ENCODE assay signal across 8 cellular contexts in genomic region chr17:39979865-39980401, GRCh38. TPM values are rescaled to one million over a fixed set of nuclear protein-coding genes. Genes with fewer than 3 reads are reported as not detected.
A peak's percentile ranks its signal among the peaks of the same experiment; 100 is the strongest.
DNase-seq lines count a peak whose midpoint lies in the region; ATAC-seq, FAIRE-seq and TF ChIP-seq lines count a peak whose summit lies in the region.

No MANE protein-coding gene starts in this region.

- intact Hi-C loops in colonic mucosa (cut with DNase I), result no loop called here
- intact Hi-C loops in lower lobe of right lung (cut with DNase I), result no loop called here

- H3K27ac ChIP-seq in CD8-positive, alpha-beta memory T cell (ENCODE audit: low read depth, low read length), result peak overlapping the region; percentile 85
- H3K27ac ChIP-seq in colonic mucosa (peak overlapping the region; percentile 54), lower lobe of right lung (peak overlapping the region; percentile 96)

- H3K9ac ChIP-seq in colonic mucosa (ENCODE audit: low read depth in 2 of 2, low read length in 2 of 2), result peak overlapping the region; percentile 66 to 97

- no peak for FAIRE-seq in RCC 7860 (lab: Jason Lieb, UNC)

- TF ChIP-seq CTCF in colonic mucosa (IDR thresholded peaks at IDR 0.05) (no peak), lower lobe of right lung (IDR thresholded peaks at IDR 0.05) (no peak), type B pancreatic cell (conservative IDR thresholded peaks at IDR 0.05) (no peak)

- peaks cover 0 to 29% (median 0%) of the 10 kb centered on the region in 3 donors for H3K36me3 Mint-ChIP-seq in CD8-positive, alpha-beta memory T cell
- no peaks in the 10 kb centered on the region for H3K36me3 Mint-ChIP-seq in type B pancreatic cell

- peaks cover 8% of the 10 kb centered on the region for H3K36me3 ChIP-seq in CD8-positive, alpha-beta memory T cell (ENCODE audit: insufficient read depth, low read length)
- H3K36me3 ChIP-seq in colonic mucosa, result peaks cover 3% of the 10 kb centered on the region
- H3K36me3 ChIP-seq in lower lobe of right lung, result peaks cover 9% of the 10 kb centered on the region

- peaks cover 34 to 46% (median 45%) of the 10 kb centered on the region in 3 donors for H3K4me1 Mint-ChIP-seq in CD8-positive, alpha-beta memory T cell
- peaks cover 16% of the 10 kb centered on the region for H3K4me1 Mint-ChIP-seq in type B pancreatic cell (ENCODE audit: unreplicated experiment)

- POLR2A ChIA-PET in CD8-positive, alpha-beta memory T cell (lab: Charles Lee), result interaction anchor here (0.6 to 1.9 kb wide), 13 partner anchors 21 to 518 kb away, joined by 3 to 17 read pairs (median 4); partner anchors contain the start of genes CASC3, CDK12, LRRC3C and ORMDL3

- peaks cover 28% of the 10 kb centered on the region for H3K4me1 ChIP-seq in CD8-positive, alpha-beta memory T cell (ENCODE audit: insufficient read depth, low read length)
- H3K4me1 ChIP-seq in colonic mucosa (no peaks in the 10 kb centered on the region), lower lobe of right lung (peaks cover 29% of the 10 kb centered on the region)

- no peaks in the 10 kb centered on the region for H3K9me3 Mint-ChIP-seq in CD8-positive, alpha-beta memory T cell
- H3K9me3 Mint-ChIP-seq in type B pancreatic cell, result no peaks in the 10 kb centered on the region

- ATAC-seq in GM18909 (IDR thresholded peaks at IDR 0.05; ENCODE audit: poor library complexity, unreplicated experiment) (peak; percentile 29), HG03520 (IDR thresholded peaks at IDR 0.05; ENCODE audit: unreplicated experiment) (peak; percentile 11), lower lobe of right lung (peak; percentile 15 to 38)

- no peaks in the 10 kb centered on the region for H3K27me3 ChIP-seq in CD8-positive, alpha-beta memory T cell (ENCODE audit: insufficient read depth, low read length, poor library complexity, severe bottlenecking)
- H3K27me3 ChIP-seq in colonic mucosa, result no peaks in the 10 kb centered on the region
- no peaks in the 10 kb centered on the region for H3K27me3 ChIP-seq in lower lobe of right lung (ENCODE audit: low read depth)

- H3K27me3 Mint-ChIP-seq in CD8-positive, alpha-beta memory T cell, result peaks cover 8% of the 10 kb centered on the region in 2 donors
- peaks cover 19% of the 10 kb centered on the region for H3K27me3 Mint-ChIP-seq in type B pancreatic cell

- H3K4me3 ChIP-seq in CD8-positive, alpha-beta memory T cell (ENCODE audit: low read length), result peak overlapping the region; percentile 86
- H3K4me3 ChIP-seq in colonic mucosa, result peak overlapping the region; percentile 36
- peak overlapping the region; percentile 92 for H3K4me3 ChIP-seq in lower lobe of right lung

- DNase-seq in CD8-positive, alpha-beta memory T cell, result peak in 2 of 5 donors; percentile 19 to 50
- DNase-seq in RCC 7860 (ENCODE audit: low spot score) (peak; percentile 28), colonic mucosa (peak; percentile 25), lower lobe of right lung (no peak), type B pancreatic cell (ENCODE audit: extremely low spot score, unreplicated experiment) (no peak), ureter (ENCODE audit: low spot score) (no peak)

- peak overlapping the region; percentile 90 to 98 (median 95) for H3K27ac Mint-ChIP-seq in CD8-positive, alpha-beta memory T cell
- H3K27ac Mint-ChIP-seq in type B pancreatic cell, result peak overlapping the region; percentile 97

- peak overlapping the region; percentile 89 to 96 (median 95) for H3K4me3 Mint-ChIP-seq in CD8-positive, alpha-beta memory T cell
- peak overlapping the region; percentile 91 for H3K4me3 Mint-ChIP-seq in type B pancreatic cell

- H3K9me3 ChIP-seq in CD8-positive, alpha-beta memory T cell (ENCODE audit: low read length), result no peaks in the 10 kb centered on the region
- no peaks in the 10 kb centered on the region for H3K9me3 ChIP-seq in colonic mucosa
- no peaks in the 10 kb centered on the region for H3K9me3 ChIP-seq in lower lobe of right lung

- CTCF ChIA-PET in CD8-positive, alpha-beta memory T cell (lab: Charles Lee), result interaction anchor here (0.9 to 3.2 kb wide), 22 partner anchors 10 to 359 kb away, joined by 3 to 54 read pairs (median 4); partner anchors contain the start of genes NR1D1 and ZPBP2

RNA-seq across cellular contexts. Expression of gene PSMD3, which starts 0.7 kb away (rescaled TPM):
- 100 to 1,000 TPM; 185 to 186 TPM for total RNA-seq in CD8-positive, alpha-beta memory T cell
- polyA plus RNA-seq in CD8-positive, alpha-beta memory T cell, result 51.1 TPM
- total RNA-seq in colonic mucosa, result 100 to 1,000 TPM; 106 to 152 TPM
- 79.3 TPM for total RNA-seq in lower lobe of right lung
- total RNA-seq in type B pancreatic cell (ENCODE audit: low replicate concordance), result 110 and 116 TPM in 2 replicates
- total RNA-seq in ureter, result 99.3 TPM

RNA-seq across cellular contexts. Expression of gene GSDMA, which starts 17.1 kb away (rescaled TPM):
- not detected for total RNA-seq in CD8-positive, alpha-beta memory T cell
- polyA plus RNA-seq in CD8-positive, alpha-beta memory T cell, result 0.14 TPM
- total RNA-seq in colonic mucosa (under 1 TPM; 0.17 to 0.90 TPM), lower lobe of right lung (0.62 TPM), type B pancreatic cell (ENCODE audit: low replicate concordance) (not detected in 2 replicates), ureter (2.4 TPM)

RNA-seq across cellular contexts. Expression of gene CSF3, which starts 35.3 kb away (rescaled TPM):
- total RNA-seq in CD8-positive, alpha-beta memory T cell, result not detected
- polyA plus RNA-seq in CD8-positive, alpha-beta memory T cell, result not detected
- total RNA-seq in colonic mucosa (under 1 TPM in 1 of 2 donors, not detected in 1; 0.37 TPM), lower lobe of right lung (1.9 TPM), type B pancreatic cell (ENCODE audit: low replicate concordance) (not detected in 2 replicates), ureter (1.0 TPM)

RNA-seq across cellular contexts. Expression of gene LRRC3C, which starts 52.4 kb away (rescaled TPM):
- not detected for total RNA-seq in CD8-positive, alpha-beta memory T cell
- not detected for polyA plus RNA-seq in CD8-positive, alpha-beta memory T cell
- total RNA-seq in colonic mucosa (not detected), lower lobe of right lung (not detected), type B pancreatic cell (ENCODE audit: low replicate concordance) (not detected in 2 replicates), ureter (not detected)

RNA-seq across cellular contexts. Expression of gene ORMDL3, which starts 52.5 kb away (rescaled TPM):
- 10 to 100 TPM; 73.6 to 76.4 TPM for total RNA-seq in CD8-positive, alpha-beta memory T cell
- 217 TPM for polyA plus RNA-seq in CD8-positive, alpha-beta memory T cell
- total RNA-seq in colonic mucosa (10 to 100 TPM; 57.2 to 69.3 TPM), lower lobe of right lung (61.3 TPM), type B pancreatic cell (ENCODE audit: low replicate concordance) (59.8 and 82.7 TPM in 2 replicates), ureter (147 TPM)

Comparison
In these comparisons a context has a peak if more than half of its experiments do, and no peak if none do; other contexts are left out.
1. DNase-seq: peak in RCC 7860 (single experiment) and colonic mucosa (single experiment); none in lower lobe of right lung (single experiment), type B pancreatic cell (single experiment) and ureter (single experiment).
2. H3K4me3 ChIP-seq: peak in every context shown above with its lines; median percentile 92 in lower lobe of right lung; 86 in CD8-positive, alpha-beta memory T cell; 36 in colonic mucosa.
3. Peak in every context shown above with its lines, with median percentiles within 50 percentile points of each other: H3K27ac ChIP-seq and ATAC-seq.